8 cellular contexts compared by ENCODE assay signal in genomic region chr12:132908145-132909029, GRCh38. TPM values are rescaled to one million over a fixed set of nuclear protein-coding genes. Genes with fewer than 3 reads are reported as not detected.
A peak's percentile ranks its signal among the peaks of the same experiment; 100 is the strongest.
DNase-seq lines count a peak whose midpoint lies in the region; ATAC-seq and TF ChIP-seq lines count a peak whose summit lies in the region.

No MANE protein-coding gene starts in this region.

- peaks cover 14% of the 10 kb centered on the region for H3K9me3 Mint-ChIP-seq in activated T-cell treated with anti-CD3 and anti-CD28 coated beads, Interleukin-2, amount 50 U/mL, for 24 hours

- BruUV-seq in A673 (replicated peaks; lab: Mats Ljungman, UMichigan): no TSS peak

- POLR2A ChIA-PET in A673 (lab: Charles Lee; ENCODE audit: low non-redundant PET): no interaction called here

- TF ChIP-seq POLR2A in erythroblast (IDR thresholded peaks at IDR 0.05; ENCODE audit: low read length): no peak

- peaks cover 34% of the 10 kb centered on the region for H3K36me3 Mint-ChIP-seq in activated T-cell treated with anti-CD3 and anti-CD28 coated beads, Interleukin-2, amount 50 U/mL, for 24 hours (ENCODE audit: low read depth)

- CTCF ChIA-PET in A673 (lab: Charles Lee): no interaction called here

- no peaks in the 10 kb centered on the region for H3K27me3 Mint-ChIP-seq in activated T-cell treated with anti-CD3 and anti-CD28 coated beads, Interleukin-2, amount 50 U/mL, for 24 hours

- peak overlapping the region; percentile 53 for H3K4me3 ChIP-seq in A673 (ENCODE audit: low read depth, low read length, poor library complexity, severe bottlenecking)

- H3K4me3 Mint-ChIP-seq in activated T-cell treated with anti-CD3 and anti-CD28 coated beads, Interleukin-2, amount 50 U/mL, for 24 hours: peak overlapping the region; percentile 82

- DNase-seq in A673 (ENCODE audit: low spot score) (peak; percentile 96), NCI-H748 (lab: John Stamatoyannopoulos, UW; ENCODE audit: unreplicated experiment) (peak; percentile 100), erythroblast (lab: John Stamatoyannopoulos, UW) (peak; percentile 89 to 92), mucosa of gallbladder (ENCODE audit: low spot score) (peak; percentile 98)
- peak; percentile 97 for DNase-seq in activated T-cell treated with anti-CD3 and anti-CD28 coated beads, Interleukin-2, amount 50 U/mL, for 24 hours
- peak; percentile 92 to 95 for DNase-seq in stimulated activated CD8-positive, alpha-beta memory T cell treated with anti-CD3 and anti-CD28 coated beads, Interleukin-2, amount 100 ng/mL, for 48 hours (ENCODE audit: low read depth in 2 of 2)

- no peak for TF ChIP-seq CTCF in A673 (conservative IDR thresholded peaks at IDR 0.05; ENCODE audit: low read depth, low read length)

- H3K9me3 ChIP-seq in A673 (ENCODE audit: low read depth, low read length, poor library complexity, severe bottlenecking): peaks cover 18% of the 10 kb centered on the region

- H3K4me1 Mint-ChIP-seq in activated T-cell treated with anti-CD3 and anti-CD28 coated beads, Interleukin-2, amount 50 U/mL, for 24 hours (ENCODE audit: low read depth): peaks cover 25% of the 10 kb centered on the region

- peaks cover 36% of the 10 kb centered on the region for H3K27me3 ChIP-seq in A673 (replicated peaks; ENCODE audit: insufficient read depth, low read depth, low read length, poor library complexity)

- intact Hi-C loops in A673 (cut with micrococcal nuclease; ENCODE audit: unreplicated experiment): no loop called here

- ATAC-seq in GM18867 (IDR thresholded peaks at IDR 0.05; ENCODE audit: unreplicated experiment): peak; percentile 94
- peak; percentile 94 for ATAC-seq in HG03108 (IDR thresholded peaks at IDR 0.05; ENCODE audit: unreplicated experiment)

- H3K36me3 ChIP-seq in A673 (ENCODE audit: insufficient read depth, low read length, poor library complexity, severe bottlenecking): no peaks in the 10 kb centered on the region

- H3K4me1 ChIP-seq in A673 (ENCODE audit: insufficient read depth, low read length, poor library complexity, severe bottlenecking): no peaks in the 10 kb centered on the region

- H3K27ac Mint-ChIP-seq in activated T-cell treated with anti-CD3 and anti-CD28 coated beads, Interleukin-2, amount 50 U/mL, for 24 hours: peak overlapping the region; percentile 94

- H3K27ac ChIP-seq in A673 (ENCODE audit: low read depth, low read length, poor library complexity, severe bottlenecking): no peak overlapping the region

RNA-seq across cellular contexts. Expression of gene CHFR, which starts 21.0 kb away (rescaled TPM):
- 39.2 and 44.9 TPM in 2 replicates for total RNA-seq in A673 (2021)
- total RNA-seq in mucosa of gallbladder: 35.2 TPM

RNA-seq across cellular contexts. Expression of gene ZNF605, which starts 47.7 kb away (rescaled TPM):
- total RNA-seq in A673 (2021) (12.9 and 13.0 TPM in 2 replicates), mucosa of gallbladder (17.7 TPM)
